Comparison of ENCODE assay signal across 1 cellular context in the genomic region with DNA sequence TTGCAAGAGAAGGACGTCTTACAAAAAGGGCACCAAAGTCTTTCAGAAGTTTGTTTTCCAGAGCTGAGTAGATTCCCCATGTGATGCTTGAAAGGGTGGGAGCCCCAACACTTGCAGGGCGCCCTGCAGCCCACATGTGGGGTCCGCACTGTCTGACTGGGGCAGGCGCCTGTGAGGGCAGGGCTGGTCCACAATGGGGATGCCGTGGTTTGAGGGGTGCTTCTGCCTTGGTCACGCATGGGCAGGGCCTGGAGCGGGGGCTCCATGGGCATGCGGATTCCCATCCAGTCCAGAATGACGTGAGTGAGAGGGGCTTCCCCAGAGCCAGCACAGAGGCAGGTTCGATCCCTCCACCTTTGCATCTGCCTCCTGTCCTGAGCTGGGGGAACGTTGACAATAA.
TF ChIP-seq lines count a peak whose summit lies in the region.

No MANE protein-coding gene starts in this region.

TF ChIP-seq in IMR-90, 13 proteins besides CTCF, POLR2A, EP300 and RAD21:
- TF ChIP-seq CHD1 (IDR thresholded peaks at IDR 0.05; ENCODE audit: low read depth, low read length): no peak
- TF ChIP-seq BHLHE40 (IDR thresholded peaks at IDR 0.05; ENCODE audit: low read depth, low read length): no peak
- no peak for TF ChIP-seq MXI1 (IDR thresholded peaks at IDR 0.05; ENCODE audit: borderline replicate concordance, low read depth, low read length)
- TF ChIP-seq RCOR1 (IDR thresholded peaks at IDR 0.05; ENCODE audit: insufficient replicate concordance, low read length): no peak
- TF ChIP-seq NFE2L2 (IDR thresholded peaks at IDR 0.05; ENCODE audit: low read depth, low read length): no peak
- TF ChIP-seq MAFK (IDR thresholded peaks at IDR 0.05; ENCODE audit: low read depth, low read length): no peak
- TF ChIP-seq FOS (IDR thresholded peaks at IDR 0.05; ENCODE audit: low read depth, low read length): no peak
- no peak for TF ChIP-seq USF2 (IDR thresholded peaks at IDR 0.05; ENCODE audit: low read depth, low read length)
- no peak for TF ChIP-seq RFX5 (IDR thresholded peaks at IDR 0.05; ENCODE audit: low read depth, low read length)
- no peak for TF ChIP-seq SMC3 (IDR thresholded peaks at IDR 0.05; ENCODE audit: low read depth, low read length)
- TF ChIP-seq, protein P1, sequence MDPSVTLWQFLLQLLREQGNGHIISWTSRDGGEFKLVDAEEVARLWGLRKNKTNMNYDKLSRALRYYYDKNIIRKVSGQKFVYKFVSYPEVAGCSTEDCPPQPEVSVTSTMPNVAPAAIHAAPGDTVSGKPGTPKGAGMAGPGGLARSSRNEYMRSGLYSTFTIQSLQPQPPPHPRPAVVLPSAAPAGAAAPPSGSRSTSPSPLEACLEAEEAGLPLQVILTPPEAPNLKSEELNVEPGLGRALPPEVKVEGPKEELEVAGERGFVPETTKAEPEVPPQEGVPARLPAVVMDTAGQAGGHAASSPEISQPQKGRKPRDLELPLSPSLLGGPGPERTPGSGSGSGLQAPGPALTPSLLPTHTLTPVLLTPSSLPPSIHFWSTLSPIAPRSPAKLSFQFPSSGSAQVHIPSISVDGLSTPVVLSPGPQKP (IDR thresholded peaks at IDR 0.05; ENCODE audit: borderline replicate concordance, low read depth, low read length): no peak
- no peak for TF ChIP-seq CEBPB (IDR thresholded peaks at IDR 0.05; ENCODE audit: low read depth, low read length)
- TF ChIP-seq MAZ (IDR thresholded peaks at IDR 0.05; ENCODE audit: borderline replicate concordance, low read depth, low read length): no peak
